Comparison of ENCODE assay signal across 23 cellular contexts in genomic region chr2:215861607-215862033, GRCh38.
"Had no signal": no experiment of that assay in that cellular context is flagged by ENCODE, and none has a peak within 500 bp of the region (broad histone marks: within the 10 kb centered on the region; RNA-seq: fewer than 3 reads in every experiment).

No MANE protein-coding gene starts in this region.

- H3K4me3 ChIP-seq: MG63, Peyer's patch had no signal

- H3K27me3 ChIP-seq: MG63, Peyer's patch had no signal

- H3K36me3 ChIP-seq: MG63, Peyer's patch had no signal

- H3K9me3 ChIP-seq: MG63, Peyer's patch had no signal

- H3K4me1 ChIP-seq: Peyer's patch had no signal

- H3K36me3 Mint-ChIP-seq: activated naive CD4-positive, alpha-beta T cell treated with anti-CD3 and anti-CD28 coated beads, Interleukin-2, amount 10 ng/mL, durations not matched to agents 7 days and 5 days; activated naive CD8-positive, alpha-beta T cell treated with anti-CD3 and anti-CD28 coated beads for 36 hours had no signal

- ATAC-seq: activated CD4-positive, alpha-beta T cell treated with anti-CD3 and anti-CD28 coated beads for 36 hours; activated T-cell treated with anti-CD3 and anti-CD28 coated beads, Interleukin-2, amount 50 U/mL, for 72 hours had no signal

- H3K9me3 Mint-ChIP-seq: activated CD4-positive, alpha-beta memory T cell treated with anti-CD3 and anti-CD28 coated beads, Interleukin-2, amount 10 ng/mL, durations not matched to agents 7 days and 5 days; activated naive CD4-positive, alpha-beta T cell treated with anti-CD3 and anti-CD28 coated beads, Interleukin-2, amount 10 ng/mL, durations not matched to agents 7 days and 5 days; activated naive CD8-positive, alpha-beta T cell treated with anti-CD3 and anti-CD28 coated beads for 36 hours; activated T-cell treated with anti-CD3 and anti-CD28 coated beads, Interleukin-2, amount 50 U/mL, for 72 hours; activated T-helper 2 cell treated with anti-CD3 and anti-CD28 coated beads, Interferon-gamma antibody, Interleukin-2, Interleukin-4, amounts not matched to agents 10 μg/mL and 5 μg/mL and 100 μg/mL, durations not matched to agents 14 hours and 24 hours and 36 hours had no signal

- H3K27ac Mint-ChIP-seq: activated CD4-positive, alpha-beta memory T cell treated with anti-CD3 and anti-CD28 coated beads, Interleukin-2, amount 10 ng/mL, durations not matched to agents 7 days and 5 days; activated CD4-positive, alpha-beta T cell treated with anti-CD3 and anti-CD28 coated beads for 36 hours; activated naive CD4-positive, alpha-beta T cell treated with anti-CD3 and anti-CD28 coated beads, Interleukin-2, amount 10 ng/mL, durations not matched to agents 7 days and 5 days; activated naive CD8-positive, alpha-beta T cell treated with anti-CD3 and anti-CD28 coated beads for 36 hours; activated T-cell treated with anti-CD3 and anti-CD28 coated beads, Interleukin-2, amount 50 U/mL, for 72 hours; activated T-helper 2 cell treated with anti-CD3 and anti-CD28 coated beads, Interferon-gamma antibody, Interleukin-2, Interleukin-4, amounts not matched to agents 10 μg/mL and 5 μg/mL and 100 μg/mL, durations not matched to agents 14 hours and 24 hours and 36 hours had no signal

- H3K4me3 Mint-ChIP-seq: activated CD4-positive, alpha-beta memory T cell treated with anti-CD3 and anti-CD28 coated beads, Interleukin-2, amount 10 ng/mL, durations not matched to agents 7 days and 5 days; activated CD4-positive, alpha-beta T cell treated with anti-CD3 and anti-CD28 coated beads for 36 hours; activated naive CD4-positive, alpha-beta T cell treated with anti-CD3 and anti-CD28 coated beads, Interleukin-2, amount 10 ng/mL, durations not matched to agents 7 days and 5 days; activated naive CD8-positive, alpha-beta T cell treated with anti-CD3 and anti-CD28 coated beads for 36 hours; activated T-cell treated with anti-CD3 and anti-CD28 coated beads, Interleukin-2, amount 50 U/mL, for 72 hours had no signal

- H3K27ac ChIP-seq: Peyer's patch, RWPE1, VCaP had no signal

- H3K4me1 Mint-ChIP-seq: activated CD4-positive, alpha-beta memory T cell treated with anti-CD3 and anti-CD28 coated beads, Interleukin-2, amount 10 ng/mL, durations not matched to agents 7 days and 5 days; activated CD4-positive, alpha-beta T cell treated with anti-CD3 and anti-CD28 coated beads for 36 hours; activated naive CD4-positive, alpha-beta T cell treated with anti-CD3 and anti-CD28 coated beads, Interleukin-2, amount 10 ng/mL, durations not matched to agents 7 days and 5 days; activated naive CD8-positive, alpha-beta T cell treated with anti-CD3 and anti-CD28 coated beads for 36 hours had no signal

- H3K27me3 Mint-ChIP-seq: activated naive CD8-positive, alpha-beta T cell treated with anti-CD3 and anti-CD28 coated beads for 36 hours had no signal

- DNase-seq: activated CD4-positive, alpha-beta memory T cell treated with anti-CD3 and anti-CD28 coated beads, Interleukin-2, amount 10 ng/mL, durations not matched to agents 7 days and 5 days; activated CD4-positive, alpha-beta T cell treated with anti-CD3 and anti-CD28 coated beads for 36 hours; activated CD4-positive, alpha-beta T cell treated with anti-CD3 and anti-CD28 coated beads, Interleukin-2, amount 50 U/mL, for 1 hour; activated CD8-positive, alpha-beta memory T cell treated with anti-CD3 and anti-CD28 coated beads, Interleukin-2, amount 50 U/mL, for 4 hours; activated gamma-delta T cell treated with Interleukin-2 at 50 U/mL for 16 hours; activated naive CD4-positive, alpha-beta T cell treated with anti-CD3 and anti-CD28 coated beads, Interleukin-2, amount 10 ng/mL, durations not matched to agents 7 days and 5 days; activated naive CD8-positive, alpha-beta T cell treated with anti-CD3 and anti-CD28 coated beads for 36 hours; activated T-cell treated with anti-CD3 and anti-CD28 coated beads, Interleukin-2, amount 50 U/mL, for 72 hours; caudate nucleus; MG63; MV-4-11; NCI-H1092 treated with DMSO at 0.1 percent for 48 hours; NCI-H1417 treated with DMSO at 0.1 percent for 48 hours; NCI-H2029; NCI-H2107; NCI-H2171 treated with DMSO at 0.1 percent for 48 hours; NCI-H226; NCI-H526; Peyer's patch; Right ventricle myocardium superior had no signal
